In genomic region chr6:165232277-165232654, GRCh38 we compare ENCODE assay signal across 21 cellular contexts.
DNase-seq lines count a peak whose midpoint lies in the region; FAIRE-seq and TF ChIP-seq lines count a peak whose summit lies in the region.
"Had no signal": no experiment of that assay in that cellular context is flagged by ENCODE, and none has a peak within 500 bp of the region (broad histone marks: within the 10 kb centered on the region; RNA-seq: fewer than 3 reads in every experiment).

No MANE protein-coding gene starts in this region.

- no peak overlapping the region for H2BK5ac ChIP-seq in mesenchymal stem cell (ENCODE audit: low read depth, low read length, poor library complexity, severe bottlenecking)

- DNase-seq in astrocyte (ENCODE audit: low read depth) (no peak), mesenchymal stem cell (no peak), retina (peak; percentile 51), Karpas-422 (no peak), NCI-H748 treated with DMSO at 0.1 percent for 48 hours (lab: John Stamatoyannopoulos, UW) (no peak), mesothelial cell of epicardium (ENCODE audit: low spot score in 2 of 2, unreplicated experiment in 2 of 2) (no peak), activated T-cell treated with anti-CD3 and anti-CD28 coated beads for 4 hours (no peak)
- DNase-seq: activated CD4-positive, alpha-beta T cell treated with anti-CD3 and anti-CD28 coated beads, Interleukin-2, amount 50 U/mL, for 1 hour; activated CD8-positive, alpha-beta memory T cell treated with anti-CD3 and anti-CD28 coated beads, Interleukin-2, amount 50 U/mL, for 48 hours; activated effector memory CD4-positive, alpha-beta T cell treated with Interleukin-2 at 50 U/mL for 16 hours; glutamatergic neuron; naive thymus-derived CD8-positive, alpha-beta T cell; NCI-H2171; spleen; stimulated activated CD4-positive, alpha-beta T cell treated with anti-CD3 and anti-CD28 coated beads, Interleukin-4, amount 100 ng/mL, for 24 hours; stimulated activated naive CD4-positive, alpha-beta T cell treated with Interleukin-2 at 50 U/mL for 16 hours; transverse colon had no signal

- H3K18ac ChIP-seq in mesenchymal stem cell (ENCODE audit: low read depth in 1 of 2, low read length in 2 of 2): no peak overlapping the region

- H3K4me1 Mint-ChIP-seq in astrocyte (ENCODE audit: low read depth, unreplicated experiment): peaks cover 7% of the 10 kb centered on the region
- H3K4me1 Mint-ChIP-seq in mesothelial cell of epicardium: peaks cover 7% of the 10 kb centered on the region
- H3K4me1 Mint-ChIP-seq: memory B cell; naive thymus-derived CD8-positive, alpha-beta T cell had no signal

- peak overlapping the region; percentile 38 for H3K9ac ChIP-seq in astrocyte (ENCODE audit: low read length)
- H3K9ac ChIP-seq in mesenchymal stem cell (ENCODE audit: low read length): peak overlapping the region; percentile 76
- no peak overlapping the region for H3K9ac ChIP-seq in Karpas-422 (ENCODE audit: low read length)

- H3K27ac Mint-ChIP-seq in astrocyte (ENCODE audit: unreplicated experiment): peak overlapping the region; percentile 7
- H3K27ac Mint-ChIP-seq in mesothelial cell of epicardium: no peak overlapping the region
- H3K27ac Mint-ChIP-seq: memory B cell; naive thymus-derived CD8-positive, alpha-beta T cell had no signal

- H3K23ac ChIP-seq in mesenchymal stem cell (ENCODE audit: low read length in 2 of 2): no peak overlapping the region

- H3K4me3 ChIP-seq in astrocyte (ENCODE audit: insufficient read depth, low read depth, low read length) (no peak overlapping the region), mesenchymal stem cell (ENCODE audit: insufficient read depth in 1 of 2, low read depth in 1 of 2, low read length in 2 of 2) (no peak overlapping the region), Karpas-422 (ENCODE audit: low read length) (no peak overlapping the region)
- H3K4me3 ChIP-seq: SK-N-MC, spleen, transverse colon had no signal

- H2AFZ ChIP-seq in astrocyte (ENCODE audit: low read depth, low read length): peak overlapping the region; percentile 26
- no peak overlapping the region for H2AFZ ChIP-seq in mesenchymal stem cell (ENCODE audit: low read depth, low read length)
- H2AFZ ChIP-seq in Karpas-422 (ENCODE audit: low read length): no peak overlapping the region

- no peaks in the 10 kb centered on the region for H3K36me3 ChIP-seq in astrocyte (ENCODE audit: insufficient read depth, low read length)
- no peaks in the 10 kb centered on the region for H3K36me3 ChIP-seq in mesenchymal stem cell (ENCODE audit: control insufficient read depth in 1 of 2, insufficient read depth in 2 of 2, low read depth in 1 of 2, low read length in 2 of 2)
- H3K36me3 ChIP-seq in Karpas-422 (ENCODE audit: insufficient read depth, low read length): no peaks in the 10 kb centered on the region
- H3K36me3 ChIP-seq: spleen, transverse colon, WERI-Rb-1 had no signal

- H2BK12ac ChIP-seq in mesenchymal stem cell (ENCODE audit: low read length in 2 of 2): no peak overlapping the region

- H3K36me3 Mint-ChIP-seq in astrocyte (ENCODE audit: low read depth, unreplicated experiment) (no peaks in the 10 kb centered on the region), mesothelial cell of epicardium (peaks cover 6% of the 10 kb centered on the region)
- H3K36me3 Mint-ChIP-seq: memory B cell had no signal

- H3K4me3 Mint-ChIP-seq in astrocyte (ENCODE audit: unreplicated experiment): no peak overlapping the region
- H3K4me3 Mint-ChIP-seq in mesothelial cell of epicardium: no peak overlapping the region
- H3K4me3 Mint-ChIP-seq: memory B cell; naive thymus-derived CD8-positive, alpha-beta T cell had no signal

- H4K91ac ChIP-seq in mesenchymal stem cell (ENCODE audit: low read length): no peak overlapping the region

- no peak for FAIRE-seq in astrocyte (lab: Jason Lieb, UNC)

- H2BK15ac ChIP-seq in mesenchymal stem cell (ENCODE audit: low read depth, poor library complexity, severe bottlenecking): no peak overlapping the region

- no peaks in the 10 kb centered on the region for H3K4me1 ChIP-seq in astrocyte (ENCODE audit: insufficient read depth, low read length)
- no peaks in the 10 kb centered on the region for H3K4me1 ChIP-seq in mesenchymal stem cell (ENCODE audit: control insufficient read depth, insufficient read depth, low read depth, low read length)
- H3K4me1 ChIP-seq in Karpas-422 (ENCODE audit: low read length): no peaks in the 10 kb centered on the region
- H3K4me1 ChIP-seq: spleen, transverse colon had no signal

- no peak overlapping the region for H2AK5ac ChIP-seq in mesenchymal stem cell (ENCODE audit: low read length, severe bottlenecking)

- no peak for TF ChIP-seq CTCF in C4-2B (conservative IDR thresholded peaks at IDR 0.05)
- no peak for TF ChIP-seq CTCF in astrocyte (IDR thresholded peaks at IDR 0.05; ENCODE audit: insufficient read depth, low read depth, low read length)
- TF ChIP-seq CTCF in mesothelial cell of epicardium (IDR thresholded peaks at IDR 0.05; ENCODE audit: unreplicated experiment): no peak

- H3K4ac ChIP-seq in mesenchymal stem cell (ENCODE audit: low read depth in 1 of 2, low read length in 2 of 2): no peak overlapping the region

- H4K20me1 ChIP-seq in astrocyte (ENCODE audit: insufficient read depth, low read length) (no peaks in the 10 kb centered on the region), Karpas-422 (ENCODE audit: insufficient read depth, low read depth, low read length) (no peaks in the 10 kb centered on the region)

- 0 out of 2 replicates have a peak overlapping the region, but pooled peaks have one; percentile 20 for H3K27ac ChIP-seq in C4-2B
- H3K27ac ChIP-seq in astrocyte (ENCODE audit: low read depth, low read length): no peak overlapping the region
- H3K27ac ChIP-seq in mesenchymal stem cell (ENCODE audit: low read length, poor library complexity, severe bottlenecking): no peak overlapping the region
- no peak overlapping the region for H3K27ac ChIP-seq in Karpas-422 (ENCODE audit: low read length)
- H3K27ac ChIP-seq: SK-N-MC, spleen, transverse colon, WERI-Rb-1 had no signal

- peaks cover 20% of the 10 kb centered on the region for H3K9me3 Mint-ChIP-seq in astrocyte (ENCODE audit: unreplicated experiment)
- peaks cover 23% of the 10 kb centered on the region for H3K9me3 Mint-ChIP-seq in mesothelial cell of epicardium

- WGBS in mesenchymal stem cell: 81% methylated on average over 8 of the region's 10 CpGs

- peak overlapping the region; percentile 46 for H3K4me2 ChIP-seq in astrocyte (ENCODE audit: low read length)
- H3K4me2 ChIP-seq in mesenchymal stem cell (ENCODE audit: low read length, poor library complexity, severe bottlenecking): no peak overlapping the region
- H3K4me2 ChIP-seq in Karpas-422 (ENCODE audit: low read depth, low read length, poor library complexity, severe bottlenecking): no peak overlapping the region

- no peaks in the 10 kb centered on the region for H3K27me3 Mint-ChIP-seq in astrocyte (ENCODE audit: low read depth, unreplicated experiment)
- H3K27me3 Mint-ChIP-seq in mesothelial cell of epicardium (ENCODE audit: low read depth): peaks cover 4% of the 10 kb centered on the region
- H3K27me3 Mint-ChIP-seq: memory B cell; naive thymus-derived CD8-positive, alpha-beta T cell had no signal

- H2BK120ac ChIP-seq in mesenchymal stem cell (ENCODE audit: low read depth, low read length): no peak overlapping the region

- H3K27me3 ChIP-seq in astrocyte (ENCODE audit: insufficient read depth, low read length): no peaks in the 10 kb centered on the region
- no peaks in the 10 kb centered on the region for H3K27me3 ChIP-seq in mesenchymal stem cell (ENCODE audit: control insufficient read depth in 1 of 2, insufficient read depth in 1 of 2, low read length in 2 of 2)
- H3K27me3 ChIP-seq in Karpas-422 (ENCODE audit: low read length): no peaks in the 10 kb centered on the region
- H3K27me3 ChIP-seq: spleen, transverse colon had no signal

- no peaks in the 10 kb centered on the region for H3K9me2 ChIP-seq in Karpas-422 (replicated peaks; ENCODE audit: insufficient read depth, low read length)

- H3K79me2 ChIP-seq in astrocyte (ENCODE audit: insufficient read depth, low read length) (no peaks in the 10 kb centered on the region), Karpas-422 (ENCODE audit: low read length) (no peaks in the 10 kb centered on the region)

- H3K9me3 ChIP-seq in astrocyte (ENCODE audit: insufficient read depth, low read depth, low read length) (no peaks in the 10 kb centered on the region), mesenchymal stem cell (ENCODE audit: control insufficient read depth, low read length) (peaks cover 9% of the 10 kb centered on the region), Karpas-422 (ENCODE audit: low read length) (no peaks in the 10 kb centered on the region)

- no peak overlapping the region for H3K14ac ChIP-seq in mesenchymal stem cell (ENCODE audit: low read length in 2 of 2)

- H4K8ac ChIP-seq in mesenchymal stem cell (ENCODE audit: low read length): no peak overlapping the region

- no peaks in the 10 kb centered on the region for H3K79me1 ChIP-seq in mesenchymal stem cell (replicated peaks; ENCODE audit: low read length, poor library complexity, severe bottlenecking)
